ENCODE assay signal across 17 cellular contexts in the genomic region with DNA sequence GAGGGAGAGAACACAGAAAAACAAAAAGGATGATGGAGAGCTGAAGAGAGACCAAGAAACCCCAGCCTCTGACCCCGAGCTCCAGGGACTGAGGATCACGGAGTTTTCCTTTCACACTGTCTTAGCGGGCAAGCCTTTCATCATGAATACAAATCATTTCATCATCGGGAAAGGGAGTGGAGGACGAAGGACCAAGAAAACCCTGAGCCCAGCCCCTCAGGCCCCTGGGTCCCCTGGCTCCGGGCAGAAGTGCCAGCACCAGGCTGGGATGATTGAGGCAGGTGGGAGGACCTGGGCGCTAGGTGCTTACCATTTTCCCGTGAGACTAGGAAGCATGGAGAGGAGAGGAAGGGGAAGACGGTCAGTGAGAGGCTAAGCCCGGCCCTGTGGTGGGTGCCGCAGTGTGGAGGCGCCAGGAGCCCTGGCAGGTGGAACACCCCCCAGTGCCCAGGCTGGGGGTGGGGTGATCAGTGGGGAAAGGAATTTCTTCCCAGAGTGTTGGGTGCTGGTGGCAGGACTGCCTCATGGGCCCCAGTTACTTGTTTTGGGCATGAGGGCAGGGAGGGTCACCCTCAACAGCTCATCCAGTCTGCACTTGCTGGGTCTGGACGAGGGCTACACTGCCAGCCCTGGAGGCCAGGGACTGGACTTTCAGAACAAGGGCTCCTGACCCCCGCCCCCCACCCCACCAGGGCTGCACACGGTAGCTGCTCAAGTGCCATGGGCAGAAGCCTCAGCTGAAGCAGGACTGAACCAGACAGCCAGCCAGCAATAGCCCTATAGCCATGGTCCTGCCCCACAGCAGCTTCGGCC.
A peak's percentile ranks its signal among the peaks of the same experiment; 100 is the strongest.
DNase-seq lines count a peak whose midpoint lies in the region; ATAC-seq and TF ChIP-seq lines count a peak whose summit lies in the region.
"Had no signal": no experiment of that assay in that cellular context is flagged by ENCODE, and none has a peak within 500 bp of the region (broad histone marks: within the 10 kb centered on the region; RNA-seq: fewer than 3 reads in every experiment).

No MANE protein-coding gene starts in this region.

- H3K36me3 Mint-ChIP-seq in nephron progenitor cell (ENCODE audit: low read depth) = peaks cover 6% of the 10 kb centered on the region

- POLR2A ChIA-PET in RWPE1 (lab: Yijun Ruan, JAX; ENCODE audit: low non-redundant PET) = no interaction called here

- H3K27ac ChIP-seq in RWPE1 = peak overlapping the region; percentile 63
- H3K27ac ChIP-seq: ascending aorta, HL-60 had no signal

- peak; percentile 47 for TF ChIP-seq POLR2A in GM19099 (IDR thresholded peaks at IDR 0.05; ENCODE audit: extremely low read depth, insufficient read length, low read depth)

- ATAC-seq in GM21515 (IDR thresholded peaks at IDR 0.05; ENCODE audit: unreplicated experiment) = no peak
- ATAC-seq: activated CD4-positive, alpha-beta T cell treated with anti-CD3 and anti-CD28 coated beads for 36 hours had no signal

- DNase-seq in GM12864 (ENCODE audit: low read depth) = no peak
- DNase-seq in RWPE1 (ENCODE audit: low spot score) = no peak
- no peak for DNase-seq in nephron progenitor cell
- DNase-seq in NCI-H1092 treated with DMSO at 0.1 percent for 48 hours (lab: John Stamatoyannopoulos, UW) = no peak
- DNase-seq in HuH-7 (ENCODE audit: low spot score) = no peak
- DNase-seq: activated CD4-positive, alpha-beta T cell treated with anti-CD3 and anti-CD28 coated beads for 36 hours; activated CD8-positive, alpha-beta memory T cell treated with anti-CD3 and anti-CD28 coated beads, Interleukin-2, amount 50 U/mL, for 4 hours; activated gamma-delta T cell; GF-D8; HCEC 1CT; NCI-H1092; NCI-H510A treated with DMSO at 0.1 percent for 48 hours had no signal

- peaks cover 4% of the 10 kb centered on the region for H3K27me3 Mint-ChIP-seq in nephron progenitor cell (ENCODE audit: low read depth, poor library complexity)

- no peaks in the 10 kb centered on the region for H3K9me3 Mint-ChIP-seq in nephron progenitor cell

- H3K4me1 Mint-ChIP-seq in nephron progenitor cell = peaks cover 2% of the 10 kb centered on the region
- H3K4me1 Mint-ChIP-seq: activated CD4-positive, alpha-beta T cell treated with anti-CD3 and anti-CD28 coated beads for 36 hours had no signal

- H3K4me3 Mint-ChIP-seq in nephron progenitor cell = no peak overlapping the region
- H3K4me3 Mint-ChIP-seq: activated CD4-positive, alpha-beta T cell treated with anti-CD3 and anti-CD28 coated beads for 36 hours had no signal

- peak overlapping the region; percentile 49 for H3K27ac Mint-ChIP-seq in nephron progenitor cell
- H3K27ac Mint-ChIP-seq: activated CD4-positive, alpha-beta T cell treated with anti-CD3 and anti-CD28 coated beads for 36 hours had no signal

- CTCF ChIA-PET in RWPE1 (lab: Yijun Ruan, JAX) = interaction anchor here (0.5 to 1.1 kb wide), 3 partner anchors 14 to 207 kb away, joined by 3 to 6 read pairs (median 6); no protein-coding TSS in a partner anchor

- peak overlapping the region; percentile 27; the same call in 1 of the 2 replicates for H3K4me3 ChIP-seq in GM12864 (ENCODE audit: low read depth, low read length)
- H3K4me3 ChIP-seq: ascending aorta, K562 had no signal

- no peak for TF ChIP-seq CTCF in GM12864 (IDR thresholded peaks at IDR 0.05; ENCODE audit: low read depth, low read length, missing control alignments)
- TF ChIP-seq CTCF in RWPE1 (conservative IDR thresholded peaks at IDR 0.05; ENCODE audit: low read depth) = no peak
- no peak for TF ChIP-seq CTCF in nephron progenitor cell (IDR thresholded peaks at IDR 0.05)
